Comparison of ENCODE assay signal across 2 cellular contexts in genomic region chr9:131461166-131461565, GRCh38.
TF ChIP-seq lines count a peak whose summit lies in the region.

No MANE protein-coding gene starts in this region.

TF ChIP-seq in HepG2, 621 proteins besides CTCF, POLR2A, EP300 and RAD21:
- no peak for TF ChIP-seq ZBTB43 (CRISPR knock-in tag; conservative IDR thresholded peaks at IDR 0.05)
- no peak for TF ChIP-seq REPIN1 (CRISPR knock-in tag; IDR thresholded peaks at IDR 0.05; ENCODE audit: borderline replicate concordance, low read depth)
- no peak for TF ChIP-seq ZNF207 (IDR thresholded peaks at IDR 0.05; ENCODE audit: borderline replicate concordance)
- no peak for TF ChIP-seq EED (CRISPR knock-in tag; IDR thresholded peaks at IDR 0.05)
- TF ChIP-seq NFATC3 (CRISPR knock-in tag; IDR thresholded peaks at IDR 0.05), result no peak
- TF ChIP-seq CHD4 (IDR thresholded peaks at IDR 0.05; ENCODE audit: borderline replicate concordance, low read length), result no peak
- no peak for TF ChIP-seq ZHX1 (CRISPR knock-in tag; IDR thresholded peaks at IDR 0.05; ENCODE audit: low read depth)
- no peak for TF ChIP-seq SMAD1 (CRISPR knock-in tag; IDR thresholded peaks at IDR 0.05; ENCODE audit: borderline replicate concordance, low read depth)
- no peak for TF ChIP-seq WIZ (CRISPR knock-in tag; IDR thresholded peaks at IDR 0.05)
- no peak for TF ChIP-seq NFKBIZ (CRISPR knock-in tag; IDR thresholded peaks at IDR 0.05)
- TF ChIP-seq ZNF256 (CRISPR knock-in tag; conservative IDR thresholded peaks at IDR 0.05), result no peak
- no peak for TF ChIP-seq RERE (CRISPR knock-in tag; IDR thresholded peaks at IDR 0.05; ENCODE audit: low read depth)
- no peak for TF ChIP-seq FOSL1 (CRISPR knock-in tag; IDR thresholded peaks at IDR 0.05; ENCODE audit: borderline replicate concordance)
- no peak for TF ChIP-seq ZNF670 (CRISPR knock-in tag; IDR thresholded peaks at IDR 0.05; ENCODE audit: borderline replicate concordance)

TF ChIP-seq in H1, 55 proteins besides CTCF, POLR2A, EP300 and RAD21:
- TF ChIP-seq CTBP2 (IDR thresholded peaks at IDR 0.05; ENCODE audit: borderline replicate concordance, insufficient read depth, insufficient read length, low read length) (no peak), HDAC6 (IDR thresholded peaks at IDR 0.05; ENCODE audit: low read depth, low read length) (no peak), SUZ12 (IDR thresholded peaks at IDR 0.05; ENCODE audit: low read length) (no peak), HDAC2 (IDR thresholded peaks at IDR 0.05; ENCODE audit: borderline replicate concordance in 1 of 2, low read depth in 2 of 2, low read length in 2 of 2) (no peak), SIX5 (IDR thresholded peaks at IDR 0.05; ENCODE audit: low read depth, low read length) (no peak), GTF2F1 (IDR thresholded peaks at IDR 0.05; ENCODE audit: borderline replicate concordance, low read depth, low read length) (no peak), SAP30 (IDR thresholded peaks at IDR 0.05; ENCODE audit: insufficient read depth, insufficient replicate concordance, low read length) (no peak), SRF (IDR thresholded peaks at IDR 0.05; ENCODE audit: low read depth, low read length) (no peak), POLR2AphosphoS5 (IDR thresholded peaks at IDR 0.05; ENCODE audit: low read depth, low read length) (no peak), YY1 (IDR thresholded peaks at IDR 0.05; ENCODE audit: low read depth, low read length) (no peak), BRCA1 (IDR thresholded peaks at IDR 0.05; ENCODE audit: low read depth, low read length) (no peak), ATF3 (IDR thresholded peaks at IDR 0.05; ENCODE audit: insufficient read depth, low read depth, low read length) (no peak), TCF12 (IDR thresholded peaks at IDR 0.05; ENCODE audit: low read depth, low read length) (no peak), TEAD4 (IDR thresholded peaks at IDR 0.05; ENCODE audit: low read depth, low read length) (no peak), CHD1 (IDR thresholded peaks at IDR 0.05; ENCODE audit: low read depth, low read length) (no peak), MAX (IDR thresholded peaks at IDR 0.05) (no peak), ASH2L (IDR thresholded peaks at IDR 0.05; ENCODE audit: low read length) (no peak), PHF8 (conservative IDR thresholded peaks at IDR 0.05; ENCODE audit: low read depth, low read length) (no peak), TAF7 (optimal IDR thresholded peaks at IDR 0.05; ENCODE audit: borderline replicate concordance, low read depth, low read length) (no peak)
